In genomic region chr6:3455490-3456394, GRCh38 we compare ENCODE assay signal across 1 cellular context.
TF ChIP-seq lines count a peak whose summit lies in the region.

No MANE protein-coding gene starts in this region.

TF ChIP-seq in K562, 482 proteins besides CTCF, POLR2A, EP300 and RAD21 (continued from another document):
- TF ChIP-seq UBTF (IDR thresholded peaks at IDR 0.05; ENCODE audit: borderline replicate concordance in 1 of 2, low read depth in 2 of 2, low read length in 2 of 2), result peak in 1 of 2 experiments; percentile 32; a peak in 1 of 4 replicates
- 0 out of 2 replicates have a peak, but pooled peaks have one; percentile 29 for TF ChIP-seq MTA3 (IDR thresholded peaks at IDR 0.05; ENCODE audit: borderline replicate concordance)
- TF ChIP-seq HDAC2 (IDR thresholded peaks at IDR 0.05), result 0 out of 2 replicates have a peak, but pooled peaks have one; percentile 39
- peak; percentile 80; the same call in 1 of the 2 replicates for TF ChIP-seq ZNF232 (CRISPR knock-in tag; IDR thresholded peaks at IDR 0.05)
- peak; percentile 76 for TF ChIP-seq KDM5B (IDR thresholded peaks at IDR 0.05; ENCODE audit: insufficient replicate concordance, low read depth, low read length)
- no peak for TF ChIP-seq GTF2F1 (IDR thresholded peaks at IDR 0.05; ENCODE audit: low read depth, low read length)
- TF ChIP-seq TFAP4 (CRISPR knock-in tag; IDR thresholded peaks at IDR 0.05; ENCODE audit: borderline replicate concordance), result peak; percentile 83
- TF ChIP-seq CCNT2 (IDR thresholded peaks at IDR 0.05; ENCODE audit: borderline replicate concordance, extremely low read depth, insufficient read length, low read depth, low read length), result peak; percentile 12
- peak; percentile 32; the same call in 1 of the 2 replicates for TF ChIP-seq PREB (CRISPR knock-in tag; IDR thresholded peaks at IDR 0.05)
- TF ChIP-seq FOXK1 (CRISPR knock-in tag; IDR thresholded peaks at IDR 0.05; ENCODE audit: borderline replicate concordance), result peak; percentile 89; the same call in 1 of the 2 replicates
- 0 out of 2 replicates have a peak, but pooled peaks have one; percentile 84 for TF ChIP-seq FOXP4 (CRISPR knock-in tag; IDR thresholded peaks at IDR 0.05; ENCODE audit: borderline replicate concordance)
- TF ChIP-seq ID3 (CRISPR knock-in tag; IDR thresholded peaks at IDR 0.05), result no peak
- 0 out of 2 replicates have a peak, but pooled peaks have one; percentile 42 for TF ChIP-seq ID3 (tag; IDR thresholded peaks at IDR 0.05)
- no peak for TF ChIP-seq SP1 (CRISPR knock-in tag; IDR thresholded peaks at IDR 0.05)
- 0 out of 2 replicates have a peak, but pooled peaks have one; percentile 0 for TF ChIP-seq CREM (IDR thresholded peaks at IDR 0.05; ENCODE audit: low read depth)
- TF ChIP-seq SREBF2 (CRISPR knock-in tag; IDR thresholded peaks at IDR 0.05), result no peak
- TF ChIP-seq E2F6 (IDR thresholded peaks at IDR 0.05; ENCODE audit: borderline replicate concordance in 1 of 2, extremely low read depth in 1 of 2, insufficient read depth in 1 of 2, insufficient read length in 1 of 2, low read depth in 1 of 2, low read length in 1 of 2, poor library complexity in 1 of 2, severe bottlenecking in 1 of 2), result peak; percentile 46 to 63
- TF ChIP-seq HDAC6 (IDR thresholded peaks at IDR 0.05; ENCODE audit: low read depth, low read length), result no peak
- TF ChIP-seq NR2F6 (CRISPR knock-in tag; IDR thresholded peaks at IDR 0.05), result no peak
- TF ChIP-seq SAP30 (IDR thresholded peaks at IDR 0.05; ENCODE audit: borderline replicate concordance, insufficient read depth, low read depth, low read length, poor library complexity, severe bottlenecking), result peak; percentile 32
- TF ChIP-seq ZNF224 (CRISPR knock-in tag; IDR thresholded peaks at IDR 0.05), result 0 out of 2 replicates have a peak, but pooled peaks have one; percentile 55
- peak; percentile 60 for TF ChIP-seq RBFOX2 (IDR thresholded peaks at IDR 0.05; ENCODE audit: low read depth, low read length)
- peak; percentile 57; the same call in 1 of the 2 replicates for TF ChIP-seq GABPB1 (CRISPR knock-in tag; IDR thresholded peaks at IDR 0.05)
- 0 out of 2 replicates have a peak, but pooled peaks have one; percentile 21 for TF ChIP-seq DMBX1 (CRISPR knock-in tag; IDR thresholded peaks at IDR 0.05; ENCODE audit: borderline replicate concordance)
- no peak for TF ChIP-seq ETV6 (IDR thresholded peaks at IDR 0.05; ENCODE audit: borderline replicate concordance in 1 of 2, low read depth in 2 of 2, low read length in 1 of 2)
- 0 out of 2 replicates have a peak, but pooled peaks have one; percentile 64 for TF ChIP-seq ETV6 (CRISPR knock-in tag; IDR thresholded peaks at IDR 0.05; ENCODE audit: borderline replicate concordance)
- TF ChIP-seq CTBP1 (IDR thresholded peaks at IDR 0.05; ENCODE audit: borderline replicate concordance), result no peak; the same call in 1 of the 2 replicates
- TF ChIP-seq SMARCC2 (IDR thresholded peaks at IDR 0.05; ENCODE audit: low read depth), result 0 out of 2 replicates have a peak, but pooled peaks have one; percentile 9
- peak; percentile 39 for TF ChIP-seq PRDM10 (IDR thresholded peaks at IDR 0.05; ENCODE audit: partially characterized antibody)
- peak; percentile 95 for TF ChIP-seq ZNF263 (CRISPR knock-in tag; IDR thresholded peaks at IDR 0.05; ENCODE audit: borderline replicate concordance)
- TF ChIP-seq ETS1 (conservative IDR thresholded peaks at IDR 0.05; ENCODE audit: control insufficient read depth, low read depth, low read length), result 0 out of 2 replicates have a peak, but pooled peaks have one; percentile 22
- TF ChIP-seq MCM7 (IDR thresholded peaks at IDR 0.05), result no peak
- TF ChIP-seq ETV5 (CRISPR knock-in tag; IDR thresholded peaks at IDR 0.05; ENCODE audit: low read depth), result no peak
- no peak for TF ChIP-seq ZNF184 (CRISPR knock-in tag; IDR thresholded peaks at IDR 0.05)
- TF ChIP-seq RB1 (IDR thresholded peaks at IDR 0.05; ENCODE audit: low read depth), result peak; percentile 23; the same call in 1 of the 2 replicates
- TF ChIP-seq ZNF511 (CRISPR knock-in tag; IDR thresholded peaks at IDR 0.05), result peak; percentile 58; the same call in 1 of the 2 replicates
